ENCODE assay signal across 8 cellular contexts in genomic region chr10:87095241-87095945, GRCh38. TPM values are rescaled to one million over a fixed set of nuclear protein-coding genes. Genes with fewer than 3 reads are reported as not detected.
A peak's percentile ranks its signal among the peaks of the same experiment; 100 is the strongest.
DNase-seq lines count a peak whose midpoint lies in the region; FAIRE-seq and TF ChIP-seq lines count a peak whose summit lies in the region.

No MANE protein-coding gene starts in this region.

- H3K36me3 ChIP-seq in kidney (ENCODE audit: control insufficient read depth in 1 of 2, insufficient read depth in 2 of 2, low read length in 2 of 2), result no peaks in the 10 kb centered on the region

- intact Hi-C loops in kidney (cut with DNase I), result no loop called here

- H3K27ac ChIP-seq in caudate nucleus (ENCODE audit: low read depth, low read length) (peak overlapping the region; percentile 92), kidney (ENCODE audit: low read depth in 2 of 2, low read length in 2 of 2) (peak overlapping the region; percentile 92 to 94)

- peaks cover 7 to 10% of the 10 kb centered on the region in 2 donors for H3K4me1 ChIP-seq in kidney (ENCODE audit: control insufficient read depth in 1 of 2, insufficient read depth in 1 of 2, low read depth in 1 of 2, low read length in 2 of 2)

- in situ Hi-C loops in GM13976 (cut with MboI; ENCODE audit: low sequenced_read_pairs, unreplicated experiment), result no loop called here

- no peak for FAIRE-seq in kidney (lab: Jason Lieb, UNC)

- H3K9ac ChIP-seq in kidney (ENCODE audit: low read length in 2 of 2), result peak overlapping the region; percentile 68 to 74

- H3K9me3 ChIP-seq in kidney (ENCODE audit: control insufficient read depth in 1 of 2, low read length in 2 of 2), result no peaks in the 10 kb centered on the region

- TF ChIP-seq CTCF in GM13976 (IDR thresholded peaks at IDR 0.05; ENCODE audit: borderline replicate concordance, control extremely low read depth, extremely low read depth, insufficient read depth, missing control alignments), result no peak
- no peak for TF ChIP-seq CTCF in kidney (IDR thresholded peaks at IDR 0.05; ENCODE audit: borderline replicate concordance, extremely low read depth, insufficient read depth)

- H3K4me3 ChIP-seq in kidney (ENCODE audit: low read length in 2 of 2), result peak overlapping the region; percentile 79 to 93

- peak; percentile 85 for DNase-seq in GM13976 (ENCODE audit: low spot score)
- peak; percentile 55 for DNase-seq in HEK293T (ENCODE audit: extremely low spot score)
- peak; percentile 81 for DNase-seq in NAMALWA (ENCODE audit: low spot score)
- peak; percentile 67 to 73 (median 70) for DNase-seq in activated CD4-positive, CD25-positive, alpha-beta regulatory T cell (lab: John Stamatoyannopoulos, UW)
- peak in 56 of 61 donors; percentile 38 to 93 (median 72) for DNase-seq in caudate nucleus (lab: John Stamatoyannopoulos, UW)
- peak; percentile 96 for DNase-seq in kidney
- peak; percentile 58 for DNase-seq in stimulated activated CD4-positive, alpha-beta T cell treated with anti-CD3 and anti-CD28 coated beads, Interleukin-15, amount 100 ng/mL, for 48 hours (ENCODE audit: low read depth in 2 of 2)
- no peak for DNase-seq in DMS153 treated with DMSO at 0.1 percent for 48 hours (lab: John Stamatoyannopoulos, UW; ENCODE audit: unreplicated experiment)

- CTCF ChIA-PET in HEK293T (lab: Yijun Ruan, JAX), result no interaction called here

- POLR2A ChIA-PET in HEK293T (lab: Yijun Ruan, JAX), result interaction anchor here (1.0 kb wide), 2 partner anchors 9 to 13 kb away, joined by 3 read pairs; no protein-coding TSS in a partner anchor

TF ChIP-seq in HEK293T, 16 proteins besides CTCF, POLR2A, EP300 and RAD21:
- TF ChIP-seq ZNF384 (IDR thresholded peaks at IDR 0.05) (no peak), L3MBTL2 (conservative IDR thresholded peaks at IDR 0.05) (peak; percentile 79), TARDBP (IDR thresholded peaks at IDR 0.05) (peak; percentile 24; the same call in 1 of the 2 replicates)

RNA-seq across cellular contexts. Expression of gene SHLD2, which starts 0.4 kb away (rescaled TPM):
- 36.9 TPM for total RNA-seq in kidney
- polyA plus RNA-seq in kidney (ENCODE audit: insufficient read depth, low read depth, low replicate concordance), result 25.9 TPM

RNA-seq across cellular contexts. Expression of gene GLUD1, which starts 0.8 kb away (rescaled TPM):
- 162 TPM for total RNA-seq in kidney
- polyA plus RNA-seq in kidney (ENCODE audit: insufficient read depth, low read depth, low replicate concordance), result 346 TPM
